ENCODE assay signal across 1 cellular context in genomic region chr2:95275151-95275515, GRCh38.
TF ChIP-seq lines count a peak whose summit lies in the region.

No MANE protein-coding gene starts in this region.

TF ChIP-seq in H1, 55 proteins besides CTCF, POLR2A, EP300 and RAD21:
- no peak for TF ChIP-seq BACH1 (IDR thresholded peaks at IDR 0.05; ENCODE audit: low read length)
- TF ChIP-seq KDM1A (IDR thresholded peaks at IDR 0.05; ENCODE audit: borderline replicate concordance, low read length): no peak
- no peak for TF ChIP-seq FOSL1 (IDR thresholded peaks at IDR 0.05; ENCODE audit: insufficient read depth, low read depth, low read length)
- TF ChIP-seq SP2 (IDR thresholded peaks at IDR 0.05; ENCODE audit: low read length): no peak
- TF ChIP-seq RNF2 (IDR thresholded peaks at IDR 0.05; ENCODE audit: borderline replicate concordance, low read depth, low read length, missing control alignments, poor library complexity, severe bottlenecking): no peak
- TF ChIP-seq KDM5A (IDR thresholded peaks at IDR 0.05; ENCODE audit: low read length): no peak
- no peak for TF ChIP-seq TEAD4 (IDR thresholded peaks at IDR 0.05; ENCODE audit: low read depth, low read length)
- TF ChIP-seq, protein P1, sequence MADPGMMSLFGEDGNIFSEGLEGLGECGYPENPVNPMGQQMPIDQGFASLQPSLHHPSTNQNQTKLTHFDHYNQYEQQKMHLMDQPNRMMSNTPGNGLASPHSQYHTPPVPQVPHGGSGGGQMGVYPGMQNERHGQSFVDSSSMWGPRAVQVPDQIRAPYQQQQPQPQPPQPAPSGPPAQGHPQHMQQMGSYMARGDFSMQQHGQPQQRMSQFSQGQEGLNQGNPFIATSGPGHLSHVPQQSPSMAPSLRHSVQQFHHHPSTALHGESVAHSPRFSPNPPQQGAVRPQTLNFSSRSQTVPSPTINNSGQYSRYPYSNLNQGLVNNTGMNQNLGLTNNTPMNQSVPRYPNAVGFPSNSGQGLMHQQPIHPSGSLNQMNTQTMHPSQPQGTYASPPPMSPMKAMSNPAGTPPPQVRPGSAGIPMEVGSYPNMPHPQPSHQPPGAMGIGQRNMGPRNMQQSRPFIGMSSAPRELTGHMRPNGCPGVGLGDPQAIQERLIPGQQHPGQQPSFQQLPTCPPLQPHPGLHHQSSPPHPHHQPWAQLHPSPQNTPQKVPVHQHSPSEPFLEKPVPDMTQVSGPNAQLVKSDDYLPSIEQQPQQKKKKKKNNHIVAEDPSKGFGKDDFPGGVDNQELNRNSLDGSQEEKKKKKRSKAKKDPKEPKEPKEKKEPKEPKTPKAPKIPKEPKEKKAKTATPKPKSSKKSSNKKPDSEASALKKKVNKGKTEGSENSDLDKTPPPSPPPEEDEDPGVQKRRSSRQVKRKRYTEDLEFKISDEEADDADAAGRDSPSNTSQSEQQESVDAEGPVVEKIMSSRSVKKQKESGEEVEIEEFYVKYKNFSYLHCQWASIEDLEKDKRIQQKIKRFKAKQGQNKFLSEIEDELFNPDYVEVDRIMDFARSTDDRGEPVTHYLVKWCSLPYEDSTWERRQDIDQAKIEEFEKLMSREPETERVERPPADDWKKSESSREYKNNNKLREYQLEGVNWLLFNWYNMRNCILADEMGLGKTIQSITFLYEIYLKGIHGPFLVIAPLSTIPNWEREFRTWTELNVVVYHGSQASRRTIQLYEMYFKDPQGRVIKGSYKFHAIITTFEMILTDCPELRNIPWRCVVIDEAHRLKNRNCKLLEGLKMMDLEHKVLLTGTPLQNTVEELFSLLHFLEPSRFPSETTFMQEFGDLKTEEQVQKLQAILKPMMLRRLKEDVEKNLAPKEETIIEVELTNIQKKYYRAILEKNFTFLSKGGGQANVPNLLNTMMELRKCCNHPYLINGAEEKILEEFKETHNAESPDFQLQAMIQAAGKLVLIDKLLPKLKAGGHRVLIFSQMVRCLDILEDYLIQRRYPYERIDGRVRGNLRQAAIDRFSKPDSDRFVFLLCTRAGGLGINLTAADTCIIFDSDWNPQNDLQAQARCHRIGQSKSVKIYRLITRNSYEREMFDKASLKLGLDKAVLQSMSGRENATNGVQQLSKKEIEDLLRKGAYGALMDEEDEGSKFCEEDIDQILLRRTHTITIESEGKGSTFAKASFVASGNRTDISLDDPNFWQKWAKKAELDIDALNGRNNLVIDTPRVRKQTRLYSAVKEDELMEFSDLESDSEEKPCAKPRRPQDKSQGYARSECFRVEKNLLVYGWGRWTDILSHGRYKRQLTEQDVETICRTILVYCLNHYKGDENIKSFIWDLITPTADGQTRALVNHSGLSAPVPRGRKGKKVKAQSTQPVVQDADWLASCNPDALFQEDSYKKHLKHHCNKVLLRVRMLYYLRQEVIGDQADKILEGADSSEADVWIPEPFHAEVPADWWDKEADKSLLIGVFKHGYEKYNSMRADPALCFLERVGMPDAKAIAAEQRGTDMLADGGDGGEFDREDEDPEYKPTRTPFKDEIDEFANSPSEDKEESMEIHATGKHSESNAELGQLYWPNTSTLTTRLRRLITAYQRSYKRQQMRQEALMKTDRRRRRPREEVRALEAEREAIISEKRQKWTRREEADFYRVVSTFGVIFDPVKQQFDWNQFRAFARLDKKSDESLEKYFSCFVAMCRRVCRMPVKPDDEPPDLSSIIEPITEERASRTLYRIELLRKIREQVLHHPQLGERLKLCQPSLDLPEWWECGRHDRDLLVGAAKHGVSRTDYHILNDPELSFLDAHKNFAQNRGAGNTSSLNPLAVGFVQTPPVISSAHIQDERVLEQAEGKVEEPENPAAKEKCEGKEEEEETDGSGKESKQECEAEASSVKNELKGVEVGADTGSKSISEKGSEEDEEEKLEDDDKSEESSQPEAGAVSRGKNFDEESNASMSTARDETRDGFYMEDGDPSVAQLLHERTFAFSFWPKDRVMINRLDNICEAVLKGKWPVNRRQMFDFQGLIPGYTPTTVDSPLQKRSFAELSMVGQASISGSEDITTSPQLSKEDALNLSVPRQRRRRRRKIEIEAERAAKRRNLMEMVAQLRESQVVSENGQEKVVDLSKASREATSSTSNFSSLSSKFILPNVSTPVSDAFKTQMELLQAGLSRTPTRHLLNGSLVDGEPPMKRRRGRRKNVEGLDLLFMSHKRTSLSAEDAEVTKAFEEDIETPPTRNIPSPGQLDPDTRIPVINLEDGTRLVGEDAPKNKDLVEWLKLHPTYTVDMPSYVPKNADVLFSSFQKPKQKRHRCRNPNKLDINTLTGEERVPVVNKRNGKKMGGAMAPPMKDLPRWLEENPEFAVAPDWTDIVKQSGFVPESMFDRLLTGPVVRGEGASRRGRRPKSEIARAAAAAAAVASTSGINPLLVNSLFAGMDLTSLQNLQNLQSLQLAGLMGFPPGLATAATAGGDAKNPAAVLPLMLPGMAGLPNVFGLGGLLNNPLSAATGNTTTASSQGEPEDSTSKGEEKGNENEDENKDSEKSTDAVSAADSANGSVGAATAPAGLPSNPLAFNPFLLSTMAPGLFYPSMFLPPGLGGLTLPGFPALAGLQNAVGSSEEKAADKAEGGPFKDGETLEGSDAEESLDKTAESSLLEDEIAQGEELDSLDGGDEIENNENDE (IDR thresholded peaks at IDR 0.05; ENCODE audit: insufficient replicate concordance, low read length): no peak
- TF ChIP-seq, protein P2, sequence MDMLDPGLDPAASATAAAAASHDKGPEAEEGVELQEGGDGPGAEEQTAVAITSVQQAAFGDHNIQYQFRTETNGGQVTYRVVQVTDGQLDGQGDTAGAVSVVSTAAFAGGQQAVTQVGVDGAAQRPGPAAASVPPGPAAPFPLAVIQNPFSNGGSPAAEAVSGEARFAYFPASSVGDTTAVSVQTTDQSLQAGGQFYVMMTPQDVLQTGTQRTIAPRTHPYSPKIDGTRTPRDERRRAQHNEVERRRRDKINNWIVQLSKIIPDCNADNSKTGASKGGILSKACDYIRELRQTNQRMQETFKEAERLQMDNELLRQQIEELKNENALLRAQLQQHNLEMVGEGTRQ (IDR thresholded peaks at IDR 0.05; ENCODE audit: low read length): no peak
- TF ChIP-seq TCF12 (IDR thresholded peaks at IDR 0.05; ENCODE audit: low read depth, low read length): no peak
- TF ChIP-seq CREB1 (IDR thresholded peaks at IDR 0.05): no peak
- TF ChIP-seq RXRA (IDR thresholded peaks at IDR 0.05; ENCODE audit: insufficient read depth, low read depth, low read length): no peak
- no peak for TF ChIP-seq POLR2AphosphoS5 (IDR thresholded peaks at IDR 0.05; ENCODE audit: low read depth, low read length)
- TF ChIP-seq SIRT6 (IDR thresholded peaks at IDR 0.05; ENCODE audit: low read length): no peak
- no peak for TF ChIP-seq SIX5 (IDR thresholded peaks at IDR 0.05; ENCODE audit: low read depth, low read length)
- no peak for TF ChIP-seq SRF (IDR thresholded peaks at IDR 0.05; ENCODE audit: low read depth, low read length)
- TF ChIP-seq ASH2L (IDR thresholded peaks at IDR 0.05; ENCODE audit: low read length): no peak
- TF ChIP-seq RBBP5 (IDR thresholded peaks at IDR 0.05; ENCODE audit: borderline replicate concordance, low read depth, low read length): no peak
- TF ChIP-seq E2F6 (IDR thresholded peaks at IDR 0.05): no peak
